Comparison of ENCODE assay signal across 8 cellular contexts in the genomic region with DNA sequence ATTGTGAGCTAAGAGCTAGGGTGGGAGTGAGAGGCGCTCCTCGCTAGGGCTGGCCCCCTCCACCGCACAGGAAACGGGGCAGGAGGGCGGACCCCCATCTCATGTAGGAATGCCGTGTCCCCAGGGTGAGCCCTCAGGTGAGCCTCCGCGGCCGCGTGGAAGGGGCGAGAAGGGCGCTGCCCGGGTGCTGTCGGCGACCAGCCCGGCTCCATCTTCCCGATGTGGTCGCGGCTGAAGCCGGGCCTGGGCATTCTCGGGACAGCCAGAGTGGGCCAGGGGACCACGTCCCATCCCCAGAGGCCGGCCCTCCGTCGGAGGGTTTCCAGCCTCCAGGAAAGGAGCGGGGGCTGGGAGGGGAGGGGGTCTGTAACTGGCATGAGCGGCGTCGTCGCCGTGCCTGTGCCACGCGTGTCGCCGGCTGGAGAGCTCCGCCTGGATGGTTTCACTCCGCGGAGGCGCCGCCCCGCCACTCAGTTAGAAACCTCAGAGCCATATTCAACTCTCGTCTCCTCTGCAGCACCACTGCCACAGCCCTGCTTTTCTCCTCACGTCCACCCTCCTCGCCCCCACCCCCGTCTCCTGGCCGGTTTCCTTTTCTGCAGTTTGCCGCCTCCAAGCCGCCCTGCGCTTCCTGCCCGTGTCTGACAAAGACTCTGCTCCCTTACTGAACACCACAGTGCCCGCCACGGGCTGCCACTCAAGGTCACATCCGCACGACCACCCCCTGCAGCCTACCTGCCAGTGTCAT. TPM values are rescaled to one million over a fixed set of nuclear protein-coding genes. Genes with fewer than 3 reads are reported as not detected.
A peak's percentile ranks its signal among the peaks of the same experiment; 100 is the strongest.
DNase-seq lines count a peak whose midpoint lies in the region; ATAC-seq and TF ChIP-seq lines count a peak whose summit lies in the region.

Gene TMEM269 (plus strand): TSS at position 46 of the 748 bp plus-strand sequence. CDS start 4,903 bp downstream, outside the sequence.

- peaks cover 4% of the 10 kb centered on the region for H3K36me3 ChIP-seq in IMR-90 (ENCODE audit: control insufficient read depth, insufficient read depth, low read length)

- H3K18ac ChIP-seq in IMR-90 (ENCODE audit: low read depth, low read length): no peak within 1 kb of the TSS; the same call in 1 of the 2 replicates

- no peak within 1 kb of the TSS for H2AK5ac ChIP-seq in IMR-90 (ENCODE audit: low read depth, low read length)

- H3K14ac ChIP-seq in IMR-90 (replicated peaks; ENCODE audit: low read depth, low read length): peak within 1 kb of the TSS; percentile 27; the same call in 1 of the 2 replicates

- H3K9ac ChIP-seq in IMR-90 (ENCODE audit: low read depth, low read length): no peak within 1 kb of the TSS

- CTCF ChIA-PET in IMR-90 (lab: Yijun Ruan, JAX): no interaction called here

- H2AFZ ChIP-seq in IMR-90 (replicated peaks; ENCODE audit: low read length, poor library complexity): peak within 1 kb of the TSS; percentile 91

- peak within 1 kb of the TSS; percentile 38 for H3K4me3 ChIP-seq in IMR-90 (ENCODE audit: insufficient read depth, low read depth, low read length)

- H3K27ac ChIP-seq in IMR-90 (ENCODE audit: insufficient read depth, low read length): no peak within 1 kb of the TSS

- H3K4ac ChIP-seq in IMR-90 (ENCODE audit: low read depth, low read length): peak within 1 kb of the TSS; percentile 35; the same call in 1 of the 2 replicates

- H3K23ac ChIP-seq in IMR-90 (ENCODE audit: low read depth, low read length): peak within 1 kb of the TSS; percentile 79

- no TSS peak for BruUV-seq in IMR-90 (replicated peaks; lab: Mats Ljungman, UMichigan)

- H2BK15ac ChIP-seq in IMR-90 (ENCODE audit: low read depth, low read length): no peak within 1 kb of the TSS

- 22% methylated on average over 42 of the region's 54 CpGs; no CpG with 5 or more reads in 1 of the 2 experiments for WGBS in IMR-90 (ENCODE audit: extremely low coverage in 2 of 2, insufficient read length in 1 of 2), 2 experiments

- H3K27me3 ChIP-seq in IMR-90 (ENCODE audit: control insufficient read depth, insufficient read depth, low read length): no peaks in the 10 kb centered on the region

- in situ Hi-C loops in IMR-90 (cut with MboI; ENCODE audit: low sequenced_read_pairs): loop anchor here (10.0 kb wide), 1 partner anchor 130 kb away; no protein-coding TSS in a partner anchor

- no peak for TF ChIP-seq POLR2A in IMR-90 (IDR thresholded peaks at IDR 0.05; ENCODE audit: low read depth, low read length)

- H4K5ac ChIP-seq in IMR-90 (ENCODE audit: low read depth, low read length): no peak within 1 kb of the TSS; the same call in 1 of the 2 replicates

- H4K8ac ChIP-seq in IMR-90 (ENCODE audit: low read depth in 2 of 2, low read length in 2 of 2): peak within 1 kb of the TSS; percentile 27 to 46; a peak in 1 of 4 replicates

- no peak within 1 kb of the TSS for H2BK120ac ChIP-seq in IMR-90 (ENCODE audit: low read depth, low read length)

- no peaks in the 10 kb centered on the region for H3K9me3 ChIP-seq in IMR-90 (ENCODE audit: control insufficient read depth, insufficient read depth, low read length)

- no peak within 1 kb of the TSS for H2BK20ac ChIP-seq in IMR-90 (ENCODE audit: low read depth, low read length)

- dilution Hi-C loops in IMR-90 (cut with HindIII; ENCODE audit: low sequenced_read_pairs, unreplicated experiment): no loop called here

- no peak for TF ChIP-seq RAD21 in IMR-90 (IDR thresholded peaks at IDR 0.05; ENCODE audit: low read length)

- H3K4me2 ChIP-seq in IMR-90 (ENCODE audit: low read depth, low read length): peak within 1 kb of the TSS; percentile 78

- no peak within 1 kb of the TSS for H3K56ac ChIP-seq in IMR-90 (ENCODE audit: extremely low read depth, insufficient read depth, low read length)

- ATAC-seq in IMR-90 (ENCODE audit: low read depth): peak; percentile 78
- peak; percentile 59 to 69 for ATAC-seq in left cardiac atrium
- ATAC-seq in GM18873 (IDR thresholded peaks at IDR 0.05; ENCODE audit: low FRiP score, unreplicated experiment): no peak
- ATAC-seq in GM18909 (IDR thresholded peaks at IDR 0.05; ENCODE audit: poor library complexity, unreplicated experiment): no peak

- DNase-seq in IMR-90: no peak
- DNase-seq in activated naive CD4-positive, alpha-beta T cell (lab: John Stamatoyannopoulos, UW): peak in 3 of 4 experiments; percentile 6 to 42 (median 26)
- peak; percentile 40 for DNase-seq in left cardiac atrium
- peak; percentile 33 for DNase-seq in stimulated activated CD4-positive, alpha-beta T cell treated with anti-CD3 and anti-CD28 coated beads, Interleukin-12 subunit alpha, Interleukin-12 subunit beta, amount 100 ng/mL, for 4 hours
- no peak for DNase-seq in hippocampal formation (lab: John Stamatoyannopoulos, UW)
- DNase-seq in superior temporal gyrus (ENCODE audit: extremely low spot score): no peak

- peak within 1 kb of the TSS; percentile 73 for H2AK9ac ChIP-seq in IMR-90 (replicated peaks; ENCODE audit: low read depth, low read length, poor library complexity)

- peaks cover 5% of the 10 kb centered on the region; the same call in 1 of the 2 replicates for H3K9me1 ChIP-seq in IMR-90 (ENCODE audit: insufficient read depth, low read length)

- H2BK5ac ChIP-seq in IMR-90 (ENCODE audit: low read depth, low read length, poor library complexity, severe bottlenecking): no peak within 1 kb of the TSS

- intact Hi-C loops in IMR-90 (cut with micrococcal nuclease): no loop called here
- intact Hi-C loops in left cardiac atrium (cut with DNase I): no loop called here

- H3K4me1 ChIP-seq in IMR-90 (ENCODE audit: control insufficient read depth, insufficient read depth, low read length): peaks cover 3% of the 10 kb centered on the region; the same call in 1 of the 2 replicates

- POLR2A ChIA-PET in IMR-90 (lab: Charles Lee; ENCODE audit: unreplicated experiment): no interaction called here

- H3K79me1 ChIP-seq in IMR-90 (ENCODE audit: low read depth in 1 of 2, low read length in 2 of 2): no peaks in the 10 kb centered on the region; a peak in 1 of 4 replicates

- no peak for TF ChIP-seq CTCF in IMR-90 (conservative IDR thresholded peaks at IDR 0.05; ENCODE audit: low read depth, low read length)

- no peak within 1 kb of the TSS for H4K91ac ChIP-seq in IMR-90 (ENCODE audit: insufficient read depth, low read depth, low read length)

- H4K20me1 ChIP-seq in IMR-90 (ENCODE audit: insufficient read depth, low read length): no peaks in the 10 kb centered on the region; the same call in 1 of the 2 replicates

TF ChIP-seq in IMR-90, 13 proteins besides CTCF, POLR2A, EP300 and RAD21:
- TF ChIP-seq MXI1 (IDR thresholded peaks at IDR 0.05; ENCODE audit: borderline replicate concordance, low read depth, low read length): no peak

RNA-seq across cellular contexts. Expression of gene TMEM269, which starts in this region (rescaled TPM):
- total RNA-seq in IMR-90 (2012; rRNA removed) (not detected in 2 replicates), left cardiac atrium (under 1 TPM in 1 of 2 donors, not detected in 1; 0.13 TPM)
- 0.14 TPM in 1 of 2 replicates, not detected in the other for polyA plus RNA-seq in IMR-90 (2012; rRNA removed)
- polyA plus RNA-seq in IMR-90 (2012; cell fraction: cytosol; rRNA removed): not detected in 2 replicates
- 0.02 and 0.06 TPM in 2 replicates for polyA plus RNA-seq in IMR-90 (2012; cell fraction: nucleus; rRNA removed; ENCODE audit: low replicate concordance)

Comparison
In these comparisons a context has a peak if more than half of its experiments do, and no peak if none do; other contexts are left out.
1. Peak in ATAC-seq, H3K4me3 ChIP-seq and H3K4me2 ChIP-seq in IMR-90; RNA of the gene not detected or under 1 TPM.
2. Peak in DNase-seq and ATAC-seq in left cardiac atrium; RNA of the gene not detected or under 1 TPM.
3. DNase-seq: peak in activated naive CD4-positive, alpha-beta T cell (3 of 4) and stimulated activated CD4-positive, alpha-beta T cell treated with anti-CD3 and anti-CD28 coated beads, Interleukin-12 subunit alpha, Interleukin-12 subunit beta, amount 100 ng/mL, for 4 hours (single experiment); none in IMR-90 (single experiment), hippocampal formation (0 of 2) and superior temporal gyrus (single experiment).